Comparison of ENCODE assay signal across 15 cellular contexts in the genomic region with DNA sequence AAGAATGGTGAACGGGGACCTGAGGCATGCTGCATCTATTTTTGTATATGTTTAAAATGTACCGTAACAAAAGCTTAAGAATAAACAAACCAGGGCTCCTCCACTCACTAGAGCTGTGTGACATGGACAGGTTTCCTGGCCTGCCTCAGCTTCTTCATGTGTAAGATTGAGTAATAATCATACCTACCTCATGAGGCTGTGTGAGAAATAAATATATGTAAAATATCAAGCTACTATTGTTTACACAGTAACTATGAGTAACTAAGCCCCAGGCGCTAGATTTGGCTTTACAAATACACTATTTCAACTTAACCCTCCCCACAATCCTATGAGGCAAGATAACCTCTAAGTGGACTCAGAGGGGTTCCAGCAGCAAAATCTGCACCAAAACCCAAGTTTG.
A peak's percentile ranks its signal among the peaks of the same experiment; 100 is the strongest.
DNase-seq lines count a peak whose midpoint lies in the region; ATAC-seq and TF ChIP-seq lines count a peak whose summit lies in the region.
"Had no signal": no experiment of that assay in that cellular context is flagged by ENCODE, and none has a peak within 500 bp of the region (broad histone marks: within the 10 kb centered on the region; RNA-seq: fewer than 3 reads in every experiment).

No MANE protein-coding gene starts in this region.

- H3K27ac ChIP-seq in foreskin keratinocyte = no peak overlapping the region
- H3K27ac ChIP-seq: tibial artery had no signal

- DNase-seq in AG08396 (ENCODE audit: low spot score) (peak; percentile 25), M059J (ENCODE audit: low read depth) (peak; percentile 90), astrocyte of the cerebellum (ENCODE audit: low read depth) (peak; percentile 29), foreskin keratinocyte (peak; percentile 70 to 82), BE2C (no peak), SKM-1 treated with dmso at 0.1 percent for 144 hours (lab: John Stamatoyannopoulos, UW; ENCODE audit: unreplicated experiment) (no peak), NCI-H2029 (lab: John Stamatoyannopoulos, UW) (no peak)
- DNase-seq: activated CD8-positive, alpha-beta memory T cell treated with anti-CD3 and anti-CD28 coated beads for 24 hours; AML-193; immature natural killer cell; mucosa of descending colon; NCI-H524; SHP77; tibial artery had no signal

- in situ Hi-C loops in astrocyte of the cerebellum (cut with HindIII; ENCODE audit: low sequenced_read_pairs) = no loop called here

- H3K9me3 ChIP-seq in BE2C = no peaks in the 10 kb centered on the region; the same call in 1 of the 2 replicates
- H3K9me3 ChIP-seq: mucosa of descending colon, tibial artery had no signal

- H3K36me3 ChIP-seq in BE2C = peaks cover 40% of the 10 kb centered on the region

- TF ChIP-seq CTCF in astrocyte of the cerebellum (IDR thresholded peaks at IDR 0.05; ENCODE audit: low read depth, low read length, missing control alignments) = no peak
- TF ChIP-seq CTCF in foreskin keratinocyte (conservative IDR thresholded peaks at IDR 0.05) = no peak
- TF ChIP-seq CTCF in BE2C (IDR thresholded peaks at IDR 0.05; ENCODE audit: low read depth, low read length) = no peak

- ATAC-seq in foreskin keratinocyte (peak; percentile 93), GM18909 (IDR thresholded peaks at IDR 0.05; ENCODE audit: poor library complexity, unreplicated experiment) (no peak)
- ATAC-seq: mucosa of descending colon had no signal

- H3K4me3 ChIP-seq in astrocyte of the cerebellum (ENCODE audit: low read depth, low read length) (no peak overlapping the region), BE2C (ENCODE audit: low read depth, low read length) (no peak overlapping the region)
- H3K4me3 ChIP-seq: mucosa of descending colon, tibial artery had no signal

- H3K4me1 ChIP-seq in foreskin keratinocyte (no peaks in the 10 kb centered on the region), BE2C (peaks cover 2% of the 10 kb centered on the region; the same call in 1 of the 2 replicates)
- H3K4me1 ChIP-seq: tibial artery had no signal

- H3K27me3 ChIP-seq in foreskin keratinocyte (no peaks in the 10 kb centered on the region), BE2C (no peaks in the 10 kb centered on the region)
- H3K27me3 ChIP-seq: tibial artery had no signal

Comparison
In these comparisons a context has a peak if more than half of its experiments do, and no peak if none do; other contexts are left out.
1. DNase-seq: peak in AG08396 (single experiment), M059J (single experiment), astrocyte of the cerebellum (single experiment) and foreskin keratinocyte (2 of 2); none in BE2C (single experiment), SKM-1 treated with dmso at 0.1 percent for 144 hours (single experiment) and NCI-H2029 (single experiment).